ENCODE assay signal across 19 cellular contexts in the genomic region with DNA sequence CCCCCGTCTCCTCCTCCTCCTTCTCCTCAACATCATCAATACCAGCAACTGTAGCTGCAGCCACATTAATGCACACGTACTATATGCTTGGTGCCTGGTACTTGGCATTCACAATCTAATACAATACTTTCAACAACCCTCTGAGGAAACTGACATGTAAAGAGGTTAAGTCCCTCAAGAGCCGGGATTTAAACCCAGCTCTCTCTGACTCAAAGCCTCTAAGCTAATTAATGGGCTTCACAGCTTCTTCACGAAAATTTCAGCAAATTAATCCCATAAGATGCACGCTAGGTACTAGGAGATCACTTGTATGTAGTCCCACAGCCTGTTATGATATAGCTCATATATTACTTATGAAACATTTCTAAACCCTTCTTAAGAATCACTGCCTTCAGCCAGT.
"Had no signal": no experiment of that assay in that cellular context is flagged by ENCODE, and none has a peak within 500 bp of the region (broad histone marks: within the 10 kb centered on the region; RNA-seq: fewer than 3 reads in every experiment).

No MANE protein-coding gene starts in this region.

- H2AFZ ChIP-seq: parathyroid adenoma had no signal

- H3K27ac ChIP-seq: neutrophil, parathyroid adenoma had no signal

- DNase-seq: activated CD4-positive, alpha-beta T cell treated with anti-CD3 and anti-CD28 coated beads for 4 hours; activated CD8-positive, alpha-beta T cell treated with anti-CD3 and anti-CD28 coated beads for 36 hours; activated effector memory CD4-positive, alpha-beta T cell treated with anti-CD3 and anti-CD28 coated beads, Interleukin-2, amount 50 U/mL, for 16 hours; activated naive CD4-positive, alpha-beta T cell treated with anti-CD3 and anti-CD28 coated beads, Interleukin-2, amount 50 U/mL, for 16 hours; activated T-cell treated with anti-CD3 and anti-CD28 coated beads, Interleukin-2, amount 50 U/mL, for 24 hours; dermis blood vessel endothelial cell; effector memory CD8-positive, alpha-beta T cell; mesendoderm; naive thymus-derived CD8-positive, alpha-beta T cell; stimulated activated CD4-positive, alpha-beta T cell treated with anti-CD3 and anti-CD28 coated beads, Interleukin-12 subunit alpha, Interleukin-12 subunit beta, amount 100 ng/mL, for 4 hours; stimulated activated CD4-positive, alpha-beta T cell treated with anti-CD3 and anti-CD28 coated beads, Interleukin-2, amount 100 ng/mL, for 24 hours; stimulated activated naive CD8-positive, alpha-beta T cell treated with anti-CD3 and anti-CD28 coated beads, Interleukin-15, Interleukin-2, amounts not matched to agents 100 U/mL and 50 U/mL, for 24 hours; substantia nigra; SW 1271; T-helper 2 cell; trophoblast cell had no signal

- H3K4me1 ChIP-seq: parathyroid adenoma had no signal

- ATAC-seq: activated CD8-positive, alpha-beta T cell treated with anti-CD3 and anti-CD28 coated beads for 36 hours; effector memory CD8-positive, alpha-beta T cell; naive thymus-derived CD8-positive, alpha-beta T cell; stimulated activated naive CD8-positive, alpha-beta T cell treated with anti-CD3 and anti-CD28 coated beads, Interleukin-15, Interleukin-2, amounts not matched to agents 100 U/mL and 50 U/mL, for 24 hours; WTC11 had no signal

- H3K27me3 ChIP-seq: neutrophil had no signal

- H3K9me3 ChIP-seq: neutrophil had no signal

- H3K36me3 ChIP-seq: neutrophil had no signal

- H3K9ac ChIP-seq: parathyroid adenoma had no signal

- H3K79me2 ChIP-seq: parathyroid adenoma had no signal
